Comparison of ENCODE assay signal across 13 cellular contexts in the genomic region with DNA sequence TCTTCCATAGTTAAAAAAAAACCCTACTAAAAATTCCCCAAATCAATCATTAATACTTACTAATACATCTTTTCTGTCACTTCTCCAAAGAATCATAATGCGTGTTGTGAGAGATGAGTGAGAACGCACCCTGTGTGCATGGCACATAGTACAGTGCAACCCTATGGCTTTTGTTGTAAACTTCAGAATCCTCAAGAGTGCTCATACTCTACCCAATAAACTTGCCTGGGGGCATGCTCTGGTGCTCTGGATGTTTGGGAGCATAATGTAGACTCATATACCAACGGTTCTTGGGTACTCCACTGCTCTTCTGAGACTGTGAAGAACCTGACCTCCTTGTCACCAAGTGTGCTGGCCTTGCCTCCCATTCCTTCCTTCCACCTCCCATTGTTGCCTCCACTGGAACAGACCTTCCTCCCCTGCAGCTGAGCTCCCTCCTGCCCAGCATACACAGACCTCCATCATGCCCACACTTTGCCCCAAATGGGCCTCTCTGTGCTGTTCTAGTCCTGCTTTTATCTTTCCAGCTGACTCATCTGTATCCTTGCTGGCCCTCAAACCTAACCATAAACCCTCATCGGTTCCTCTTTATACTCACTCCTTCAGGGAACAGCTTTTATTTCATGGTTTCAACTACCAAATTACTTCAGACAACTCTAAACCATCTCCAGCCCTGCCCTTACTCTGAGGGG. TPM values are rescaled to one million over a fixed set of nuclear protein-coding genes. Genes with fewer than 3 reads are reported as not detected.
DNase-seq lines count a peak whose midpoint lies in the region; ATAC-seq and TF ChIP-seq lines count a peak whose summit lies in the region.
"Had no signal": no experiment of that assay in that cellular context is flagged by ENCODE, and none has a peak within 500 bp of the region (broad histone marks: within the 10 kb centered on the region; RNA-seq: fewer than 3 reads in every experiment).

No MANE protein-coding gene starts in this region.

- H4K8ac ChIP-seq in mesenchymal stem cell (ENCODE audit: low read length): peak overlapping the region; percentile 52

- DNase-seq in GM06990 (ENCODE audit: extremely low read depth, insufficient read length) (peak; percentile 18), mesenchymal stem cell (no peak), SK-N-DZ (ENCODE audit: low spot score) (no peak), SHP77 treated with DMSO at 0.1 percent for 48 hours (lab: John Stamatoyannopoulos, UW) (no peak)
- no peak for DNase-seq in T-helper 2 cell treated with Interferon-gamma antibody and Interleukin-4, amounts not matched to agents 5 μg/mL and 100 μg/mL, for 36 hours (ENCODE audit: low spot score)
- no peak for DNase-seq in activated naive CD4-positive, alpha-beta T cell treated with anti-CD3 and anti-CD28 coated beads, Interleukin-2, amount 10 ng/mL, durations not matched to agents 7 days and 5 days
- DNase-seq: C1 segment of cervical spinal cord, naive B cell, NCI-H510A treated with DMSO at 0.1 percent for 48 hours, SJCRH30 had no signal

- peak overlapping the region; percentile 52 to 82 for H3K18ac ChIP-seq in mesenchymal stem cell (ENCODE audit: low read depth in 1 of 2, low read length in 2 of 2)

- peak overlapping the region in 1 of 2 experiments; percentile 92 for H3K14ac ChIP-seq in mesenchymal stem cell (ENCODE audit: low read length in 2 of 2)

- H3K4me3 Mint-ChIP-seq in T-helper 2 cell treated with Interferon-gamma antibody and Interleukin-4, amounts not matched to agents 5 μg/mL and 100 μg/mL, for 36 hours: no peak overlapping the region
- no peak overlapping the region for H3K4me3 Mint-ChIP-seq in activated naive CD4-positive, alpha-beta T cell treated with anti-CD3 and anti-CD28 coated beads, Interleukin-2, amount 10 ng/mL, durations not matched to agents 7 days and 5 days

- no peak overlapping the region for H3K27ac ChIP-seq in mesenchymal stem cell (ENCODE audit: low read length, poor library complexity, severe bottlenecking)
- H3K27ac ChIP-seq: SJCRH30 had no signal

- no peak overlapping the region for H2BK15ac ChIP-seq in mesenchymal stem cell (ENCODE audit: low read depth, poor library complexity, severe bottlenecking)

- H2BK120ac ChIP-seq in mesenchymal stem cell (ENCODE audit: low read depth, low read length): no peak overlapping the region

- peak overlapping the region; percentile 6 to 75 for H3K4ac ChIP-seq in mesenchymal stem cell (ENCODE audit: low read depth in 1 of 2, low read length in 2 of 2)

- no peak overlapping the region for H2AFZ ChIP-seq in mesenchymal stem cell (ENCODE audit: low read depth, low read length)

- no peak overlapping the region for H3K23ac ChIP-seq in mesenchymal stem cell (ENCODE audit: low read length in 2 of 2)

- WGBS in mesenchymal stem cell: 85% methylated on average over 4 of the region's 4 CpGs

- peaks cover 23% of the 10 kb centered on the region for H3K79me1 ChIP-seq in mesenchymal stem cell (replicated peaks; ENCODE audit: low read length, poor library complexity, severe bottlenecking)

- H3K27ac Mint-ChIP-seq in T-helper 2 cell treated with Interferon-gamma antibody and Interleukin-4, amounts not matched to agents 5 μg/mL and 100 μg/mL, for 36 hours: peak overlapping the region; percentile 52
- H3K27ac Mint-ChIP-seq in activated naive CD4-positive, alpha-beta T cell treated with anti-CD3 and anti-CD28 coated beads, Interleukin-2, amount 10 ng/mL, durations not matched to agents 7 days and 5 days: no peak overlapping the region

- H3K27me3 ChIP-seq in GM06990 (replicated peaks; ENCODE audit: control insufficient read depth, insufficient read depth, low read length) (no peaks in the 10 kb centered on the region), mesenchymal stem cell (ENCODE audit: control insufficient read depth in 1 of 2, insufficient read depth in 1 of 2, low read length in 2 of 2) (no peaks in the 10 kb centered on the region)
- H3K27me3 ChIP-seq: SJCRH30 had no signal

- ATAC-seq in HG02852 (IDR thresholded peaks at IDR 0.05; ENCODE audit: unreplicated experiment) (peak; percentile 62), HG03521 (IDR thresholded peaks at IDR 0.05; ENCODE audit: unreplicated experiment) (no peak)

- H3K36me3 ChIP-seq in GM06990 (ENCODE audit: control insufficient read depth, insufficient read depth, low read length) (peaks cover 2% of the 10 kb centered on the region; the same call in 1 of the 2 replicates), mesenchymal stem cell (ENCODE audit: control insufficient read depth in 1 of 2, insufficient read depth in 2 of 2, low read depth in 1 of 2, low read length in 2 of 2) (peaks cover 8 to 58% of the 10 kb centered on the region in 2 experiments)

- no peak for TF ChIP-seq CTCF in GM06990 (IDR thresholded peaks at IDR 0.05; ENCODE audit: insufficient read depth, low read length, poor library complexity, severe bottlenecking)

- peaks cover 24% of the 10 kb centered on the region for H3K36me3 Mint-ChIP-seq in T-helper 2 cell treated with Interferon-gamma antibody and Interleukin-4, amounts not matched to agents 5 μg/mL and 100 μg/mL, for 36 hours (ENCODE audit: low read depth)
- peaks cover 33% of the 10 kb centered on the region for H3K36me3 Mint-ChIP-seq in activated naive CD4-positive, alpha-beta T cell treated with anti-CD3 and anti-CD28 coated beads, Interleukin-2, amount 10 ng/mL, durations not matched to agents 7 days and 5 days

- H2BK12ac ChIP-seq in mesenchymal stem cell (ENCODE audit: low read length in 2 of 2): peak overlapping the region; percentile 69 to 93

- CTCF ChIA-PET in activated naive CD4-positive, alpha-beta T cell treated with anti-CD3 and anti-CD28 coated beads, Interleukin-2, amount 10 ng/mL, durations not matched to agents 7 days and 5 days (lab: Charles Lee): no interaction called here

- H3K9ac ChIP-seq in mesenchymal stem cell (ENCODE audit: low read length): no peak overlapping the region

- no peaks in the 10 kb centered on the region for H3K9me3 ChIP-seq in mesenchymal stem cell (ENCODE audit: control insufficient read depth, low read length)
- H3K9me3 ChIP-seq: SJCRH30 had no signal

- H4K91ac ChIP-seq in mesenchymal stem cell (ENCODE audit: low read length): peak overlapping the region; percentile 57

- H2AK5ac ChIP-seq in mesenchymal stem cell (ENCODE audit: low read length, severe bottlenecking): no peak overlapping the region

- peaks cover 20% of the 10 kb centered on the region for H3K4me1 Mint-ChIP-seq in T-helper 2 cell treated with Interferon-gamma antibody and Interleukin-4, amounts not matched to agents 5 μg/mL and 100 μg/mL, for 36 hours (ENCODE audit: low read depth)
- H3K4me1 Mint-ChIP-seq in activated naive CD4-positive, alpha-beta T cell treated with anti-CD3 and anti-CD28 coated beads, Interleukin-2, amount 10 ng/mL, durations not matched to agents 7 days and 5 days: peaks cover 9% of the 10 kb centered on the region

- peaks cover 1% of the 10 kb centered on the region for H3K4me1 ChIP-seq in mesenchymal stem cell (ENCODE audit: control insufficient read depth, insufficient read depth, low read depth, low read length)
- H3K4me1 ChIP-seq: SJCRH30 had no signal

- no peak overlapping the region for H2BK5ac ChIP-seq in mesenchymal stem cell (ENCODE audit: low read depth, low read length, poor library complexity, severe bottlenecking)

- no peaks in the 10 kb centered on the region for H3K9me3 Mint-ChIP-seq in T-helper 2 cell treated with Interferon-gamma antibody and Interleukin-4, amounts not matched to agents 5 μg/mL and 100 μg/mL, for 36 hours
- no peaks in the 10 kb centered on the region for H3K9me3 Mint-ChIP-seq in activated naive CD4-positive, alpha-beta T cell treated with anti-CD3 and anti-CD28 coated beads, Interleukin-2, amount 10 ng/mL, durations not matched to agents 7 days and 5 days
- H3K9me3 Mint-ChIP-seq: naive B cell had no signal

- no peak overlapping the region for H3K4me2 ChIP-seq in mesenchymal stem cell (ENCODE audit: low read length, poor library complexity, severe bottlenecking)

- no peaks in the 10 kb centered on the region for H3K27me3 Mint-ChIP-seq in T-helper 2 cell treated with Interferon-gamma antibody and Interleukin-4, amounts not matched to agents 5 μg/mL and 100 μg/mL, for 36 hours (ENCODE audit: low read depth)
- no peaks in the 10 kb centered on the region for H3K27me3 Mint-ChIP-seq in activated naive CD4-positive, alpha-beta T cell treated with anti-CD3 and anti-CD28 coated beads, Interleukin-2, amount 10 ng/mL, durations not matched to agents 7 days and 5 days
- H3K27me3 Mint-ChIP-seq: naive B cell had no signal

- H3K4me3 ChIP-seq in GM06990 (replicated peaks; ENCODE audit: low read depth, low read length): no peak overlapping the region
- no peak overlapping the region for H3K4me3 ChIP-seq in mesenchymal stem cell (ENCODE audit: insufficient read depth in 1 of 2, low read depth in 1 of 2, low read length in 2 of 2)
- H3K4me3 ChIP-seq: SJCRH30 had no signal

RNA-seq across cellular contexts. Expression of a gene that starts 8.9 kb away (rescaled TPM):
- polyA plus RNA-seq in mesenchymal stem cell (2013, experiment 1 of 2): 28.4 TPM
- 26.4 TPM for polyA plus RNA-seq in mesenchymal stem cell (2013, experiment 2 of 2)
- polyA plus RNA-seq in SK-N-DZ (2014; cell fraction: cytosol; rRNA removed): 13.1 and 20.2 TPM in 2 replicates
- 17.4 and 23.0 TPM in 2 replicates for polyA plus RNA-seq in SK-N-DZ (2014; cell fraction: nucleus; rRNA removed)

RNA-seq across cellular contexts. Expression of a gene that starts 57.4 kb away (rescaled TPM):
- 2.9 TPM for polyA plus RNA-seq in mesenchymal stem cell (2013, experiment 1 of 2)
- 2.8 TPM for polyA plus RNA-seq in mesenchymal stem cell (2013, experiment 2 of 2)
- not detected in 2 replicates for polyA plus RNA-seq in SK-N-DZ (2014; cell fraction: cytosol; rRNA removed)
- polyA plus RNA-seq in SK-N-DZ (2014; cell fraction: nucleus; rRNA removed): 0.27 and 0.59 TPM in 2 replicates
- polyA plus RNA-seq: keratinocyte had no signal
